22 cellular contexts compared by ENCODE assay signal in genomic region chr9:112896131-112896530, GRCh38.
"Had no signal": no experiment of that assay in that cellular context is flagged by ENCODE, and none has a peak within 500 bp of the region (broad histone marks: within the 10 kb centered on the region; RNA-seq: fewer than 3 reads in every experiment).

No MANE protein-coding gene starts in this region.

- H3K9me3 Mint-ChIP-seq: activated naive CD8-positive, alpha-beta T cell treated with anti-CD3 and anti-CD28 coated beads for 36 hours; activated T-cell treated with anti-CD3 and anti-CD28 coated beads, Interleukin-2, amount 50 U/mL, for 4 hours; neural progenitor cell had no signal

- H3K9me3 ChIP-seq: breast epithelium, colonic mucosa, esophagus muscularis mucosa, gastrocnemius medialis, left lung, upper lobe of right lung had no signal

- H3K27ac ChIP-seq: breast epithelium, colonic mucosa, esophagus muscularis mucosa, gastrocnemius medialis, left lung, neural progenitor cell, upper lobe of right lung, VCaP had no signal

- H2AFZ ChIP-seq: neural progenitor cell had no signal

- H3K36me3 Mint-ChIP-seq: activated naive CD8-positive, alpha-beta T cell treated with anti-CD3 and anti-CD28 coated beads for 36 hours; neural progenitor cell had no signal

- H3K9ac ChIP-seq: neural progenitor cell had no signal

- H3K4me3 ChIP-seq: breast epithelium, colonic mucosa, esophagus muscularis mucosa, gastrocnemius medialis, left lung, lung, neural progenitor cell, upper lobe of right lung had no signal

- H3K36me3 ChIP-seq: breast epithelium, colonic mucosa, esophagus muscularis mucosa, gastrocnemius medialis, left lung, neural progenitor cell, upper lobe of right lung had no signal

- H3K4me3 Mint-ChIP-seq: activated naive CD8-positive, alpha-beta T cell treated with anti-CD3 and anti-CD28 coated beads for 36 hours; activated T-cell treated with anti-CD3 and anti-CD28 coated beads, Interleukin-2, amount 50 U/mL, for 4 hours; neural progenitor cell; T-helper 17 cell had no signal

- H3K27me3 ChIP-seq: breast epithelium, gastrocnemius medialis, upper lobe of right lung had no signal

- H3K4me1 Mint-ChIP-seq: activated naive CD8-positive, alpha-beta T cell treated with anti-CD3 and anti-CD28 coated beads for 36 hours; neural progenitor cell had no signal

- H3K27ac Mint-ChIP-seq: activated naive CD8-positive, alpha-beta T cell treated with anti-CD3 and anti-CD28 coated beads for 36 hours; naive thymus-derived CD8-positive, alpha-beta T cell; neural progenitor cell; T-helper 17 cell had no signal

- H3K4me1 ChIP-seq: breast epithelium, colonic mucosa, esophagus muscularis mucosa, gastrocnemius medialis, neural progenitor cell had no signal

- DNase-seq: activated CD4-positive, alpha-beta T cell treated with anti-CD3 and anti-CD28 coated beads, Interleukin-2, amount 50 U/mL, for 4 hours; activated CD8-positive, alpha-beta memory T cell treated with anti-CD3 and anti-CD28 coated beads for 24 hours; activated CD8-positive, alpha-beta memory T cell treated with anti-CD3 and anti-CD28 coated beads, Interleukin-2, amount 50 U/mL, for 4 hours; activated naive CD4-positive, alpha-beta T cell treated with Interleukin-2 at 50 U/mL for 16 hours; activated naive CD8-positive, alpha-beta T cell treated with anti-CD3 and anti-CD28 coated beads for 36 hours; activated T-cell treated with anti-CD3 and anti-CD28 coated beads, Interleukin-2, amount 50 U/mL, for 4 hours; colonic mucosa; gastrocnemius medialis; hippocampal formation; kidney glomerular epithelial cell; left lung; naive thymus-derived CD8-positive, alpha-beta T cell; posterior cingulate gyrus; stimulated activated CD4-positive, alpha-beta T cell treated with anti-CD3 and anti-CD28 coated beads, Interleukin-4, amount 100 ng/mL, for 1 hour; stimulated activated naive CD8-positive, alpha-beta T cell treated with anti-CD3 and anti-CD28 coated beads, Interleukin-15, Interleukin-2, amounts not matched to agents 100 U/mL and 50 U/mL, for 24 hours; T-helper 17 cell; upper lobe of right lung had no signal

- H3K4me2 ChIP-seq: neural progenitor cell had no signal
